ENCODE assay signal across 10 cellular contexts in the genomic region with DNA sequence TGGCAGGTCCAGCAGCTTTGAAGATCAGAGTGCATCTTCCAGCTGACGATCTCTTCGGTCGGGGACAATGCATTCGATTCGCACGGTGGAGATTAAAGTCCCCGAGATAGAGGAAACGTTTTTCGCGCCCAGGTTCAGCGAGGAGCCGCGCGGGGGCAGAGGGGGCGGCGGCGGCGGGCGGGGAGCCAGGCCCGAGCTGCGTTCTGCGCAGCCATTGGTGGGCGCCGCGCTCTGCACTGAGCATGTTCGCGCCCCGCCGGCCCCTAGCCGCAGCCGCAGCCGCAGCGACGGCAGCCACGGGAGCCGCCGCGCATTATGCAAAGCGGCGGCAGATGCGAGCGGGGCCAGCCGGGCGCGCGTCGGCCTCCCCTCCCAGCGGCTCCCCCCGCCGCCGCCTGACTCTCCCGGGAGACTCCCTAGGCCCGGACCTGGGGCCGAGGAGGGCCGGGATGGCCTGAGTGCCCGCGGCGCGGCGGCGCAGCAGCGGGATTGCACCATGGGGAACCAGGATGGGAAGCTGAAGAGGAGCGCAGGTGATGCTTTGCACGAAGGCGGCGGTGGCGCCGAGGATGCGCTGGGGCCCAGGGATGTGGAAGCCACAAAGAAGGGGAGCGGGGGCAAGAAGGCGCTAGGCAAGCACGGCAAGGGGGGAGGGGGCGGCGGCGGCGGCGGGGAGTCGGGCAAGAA. TPM values are rescaled to one million over a fixed set of nuclear protein-coding genes. Genes with fewer than 3 reads are reported as not detected.
DNase-seq lines count a peak whose midpoint lies in the region; ATAC-seq, FAIRE-seq and TF ChIP-seq lines count a peak whose summit lies in the region.
"Had no signal": no experiment of that assay in that cellular context is flagged by ENCODE, and none has a peak within 500 bp of the region (broad histone marks: within the 10 kb centered on the region; RNA-seq: fewer than 3 reads in every experiment).

FMN2 (plus strand) TSS at position 270 of the 687 bp plus-strand sequence; CDS start at position 497, 227 bp downstream.

- no peak for TF ChIP-seq RAD21 in HepG2 (CRISPR knock-in tag; IDR thresholded peaks at IDR 0.05)

- peak within 1 kb of the TSS; percentile 25 to 49 for H3K4me3 ChIP-seq in cardiac fibroblast (replicated peaks in 1 of 2; ENCODE audit: low read depth in 2 of 2, low read length in 2 of 2)
- peak within 1 kb of the TSS in 2 of 3 experiments; percentile 4 to 48; a peak in 1 of 6 replicates for H3K4me3 ChIP-seq in HepG2 (replicated peaks in 1 of 3; ENCODE audit: insufficient read depth in 1 of 3, low read depth in 2 of 3, low read length in 3 of 3)

- BruUV-seq in HepG2 (replicated peaks; lab: Mats Ljungman, UMichigan) = no TSS peak

- peak within 1 kb of the TSS; percentile 36 for H3K4me2 ChIP-seq in HepG2 (ENCODE audit: low read depth, low read length)

- in situ Hi-C loops in HepG2 (cut with HindIII; ENCODE audit: extremely low pct_ligation_motif_present, low pct_unique_long_range_greater_than_20kb) = no loop called here

- H4K20me1 ChIP-seq in HepG2 (ENCODE audit: insufficient read depth, low read length) = no peaks in the 10 kb centered on the region

- no peak for FAIRE-seq in HepG2 (lab: Jason Lieb, UNC)
- FAIRE-seq: TTC549 had no signal

- TF ChIP-seq EP300 in HepG2 (IDR thresholded peaks at IDR 0.05; ENCODE audit: low read depth in 2 of 2, low read length in 2 of 2) = no peak
- no peak for TF ChIP-seq EP300 in HepG2 (CRISPR knock-in tag; IDR thresholded peaks at IDR 0.05; ENCODE audit: borderline replicate concordance)

- no peak within 1 kb of the TSS for H2AFZ ChIP-seq in HepG2 (ENCODE audit: low read length)

- POLR2A ChIA-PET in HepG2 (lab: Yijun Ruan, JAX) = no interaction called here

- no peaks in the 10 kb centered on the region for H3K4me1 ChIP-seq in HepG2 (ENCODE audit: insufficient read depth, low read length)

- TF ChIP-seq CTCF in cardiac fibroblast (IDR thresholded peaks at IDR 0.05; ENCODE audit: low read depth, low read length) (no peak), HepG2 (CRISPR knock-in tag; IDR thresholded peaks at IDR 0.05) (no peak)

- ATAC-seq in HepG2 = peak; percentile 96

- H3K27me3 ChIP-seq in HepG2 (ENCODE audit: control insufficient read depth in 1 of 2, insufficient read depth in 2 of 2, low read length in 2 of 2) = peaks cover 0 to 21% of the 10 kb centered on the region in 2 experiments; a peak in 2 of 5 replicates

- intact Hi-C loops in HepG2 (cut with micrococcal nuclease; ENCODE audit: unreplicated experiment) = no loop called here

- no peaks in the 10 kb centered on the region for H3K36me3 ChIP-seq in HepG2 (replicated peaks in 1 of 2; ENCODE audit: control insufficient read depth in 1 of 2, insufficient read depth in 2 of 2, low read length in 2 of 2)

- no peak within 1 kb of the TSS for H3K9ac ChIP-seq in HepG2 (ENCODE audit: insufficient read depth, low read depth, low read length)

- H3K9me3 ChIP-seq in HepG2 (ENCODE audit: low read length) = no peaks in the 10 kb centered on the region

- H3K27ac ChIP-seq in HepG2 (ENCODE audit: extremely low read length, insufficient read depth, low read length) (no peak within 1 kb of the TSS), temporal lobe (ENCODE audit: low read depth, low read length) (peak within 1 kb of the TSS; percentile 56)
- H3K27ac ChIP-seq: C4-2B had no signal

- CTCF ChIA-PET in HepG2 (lab: Yijun Ruan, JAX; ENCODE audit: low intra/inter-chr PET ratio, low total read pairs) = no interaction called here

- TF ChIP-seq POLR2A in HepG2 (IDR thresholded peaks at IDR 0.05; ENCODE audit: insufficient read depth in 1 of 2, low read depth in 2 of 2, low read length in 2 of 2) = no peak

- H3K79me2 ChIP-seq in HepG2 (ENCODE audit: insufficient read depth, low read length) = no peaks in the 10 kb centered on the region

- WGBS in HepG2 (ENCODE audit: low lambda C conversion rate) = 19% methylated on average over 41 of the region's 78 CpGs

- DNase-seq in NCI-H510A treated with DMSO at 0.1 percent for 48 hours (lab: John Stamatoyannopoulos, UW) = peak; percentile 46
- DNase-seq in NCI-H510A (lab: John Stamatoyannopoulos, UW) = no peak
- peak; percentile 22 for DNase-seq in NCI-H2171 treated with DMSO at 0.1 percent for 48 hours (lab: John Stamatoyannopoulos, UW)
- DNase-seq in cardiac fibroblast (ENCODE audit: low read depth in 2 of 2) = peak in 1 of 2 donors; percentile 2
- DNase-seq in HepG2 (ENCODE audit: low spot score) = peak; percentile 0
- no peak for DNase-seq in pons (ENCODE audit: low spot score)
- DNase-seq in GOT3 (lab: John Stamatoyannopoulos, UW) = no peak

TF ChIP-seq in HepG2, 621 proteins besides CTCF, POLR2A, EP300 and RAD21 (continues in another document):
- TF ChIP-seq ZBTB39 (CRISPR knock-in tag; IDR thresholded peaks at IDR 0.05) (no peak), POGK (CRISPR knock-in tag; conservative IDR thresholded peaks at IDR 0.05) (0 out of 2 replicates have a peak, but pooled peaks have one; percentile 22), SP5 (CRISPR knock-in tag; IDR thresholded peaks at IDR 0.05; ENCODE audit: borderline replicate concordance, low read depth) (no peak), CBX1 (IDR thresholded peaks at IDR 0.05; ENCODE audit: low read depth) (no peak), CEBPG (CRISPR knock-in tag; IDR thresholded peaks at IDR 0.05) (no peak), SNAI1 (CRISPR knock-in tag; IDR thresholded peaks at IDR 0.05; ENCODE audit: borderline replicate concordance) (no peak), NR2F6 (IDR thresholded peaks at IDR 0.05) (no peak), NR2F6 (CRISPR knock-in tag; IDR thresholded peaks at IDR 0.05) (no peak), ZNF777 (CRISPR knock-in tag; IDR thresholded peaks at IDR 0.05) (peak; percentile 72), IRF9 (CRISPR knock-in tag; IDR thresholded peaks at IDR 0.05; ENCODE audit: borderline replicate concordance) (no peak)

RNA-seq across cellular contexts. Expression of gene FMN2, which starts in this region (rescaled TPM):
- total RNA-seq in HepG2 (2016; rRNA removed; fragmentation: Illumina TruSeq; extraction: Trizol) = not detected in 2 replicates
- not detected in 2 replicates for total RNA-seq in HepG2 (2016; cell fraction: cytosol; rRNA removed; fragmentation: Illumina TruSeq; extraction: Trizol; ENCODE audit: low read depth)
- total RNA-seq in HepG2 (2016; cell fraction: insoluble cytoplasmic fraction; rRNA removed; fragmentation: Illumina TruSeq; extraction: Trizol) = not detected in 2 replicates
- not detected in 2 replicates for total RNA-seq in HepG2 (2016; cell fraction: membrane; rRNA removed; fragmentation: Illumina TruSeq; extraction: Trizol)
- total RNA-seq in HepG2 (2016; cell fraction: nucleus; rRNA removed; fragmentation: Illumina TruSeq; extraction: Trizol) = not detected in 2 replicates
- polyA plus RNA-seq in HepG2 (2011; rRNA removed) = not detected in 2 replicates
- polyA plus RNA-seq in HepG2 (2011; cell fraction: cytosol; rRNA removed) = 0.04 TPM in 1 of 2 replicates, not detected in the other
- polyA plus RNA-seq in HepG2 (2011; cell fraction: nucleus; rRNA removed) = not detected in 2 replicates
- polyA plus RNA-seq in HepG2 (2012) = not detected in 2 replicates
- not detected in 2 replicates for polyA plus RNA-seq in HepG2 (2016; cell fraction: cytosol; fragmentation: Illumina TruSeq; extraction: Trizol; ENCODE audit: low read depth)
- polyA plus RNA-seq in HepG2 (2016; cell fraction: insoluble cytoplasmic fraction; fragmentation: Illumina TruSeq; extraction: Trizol; ENCODE audit: low read depth) = not detected in 2 replicates
- polyA plus RNA-seq in HepG2 (2016; cell fraction: membrane; fragmentation: Illumina TruSeq; extraction: Trizol; ENCODE audit: low read depth) = not detected in 2 replicates
- not detected in 2 replicates for polyA plus RNA-seq in HepG2 (2016; cell fraction: nucleus; fragmentation: Illumina TruSeq; extraction: Trizol; ENCODE audit: insufficient read depth, low read depth)
- polyA minus RNA-seq in HepG2 (2011; rRNA and poly(A)+ RNA removed; ENCODE audit: low replicate concordance) = not detected in 2 replicates
- not detected in 2 replicates for polyA minus RNA-seq in HepG2 (2011; cell fraction: cytosol; rRNA and poly(A)+ RNA removed)
- not detected in 2 replicates for polyA minus RNA-seq in HepG2 (2011; cell fraction: nucleus; rRNA and poly(A)+ RNA removed)
- 64.4 TPM for total RNA-seq in temporal lobe

Comparison
In these comparisons a context has a peak if more than half of its experiments do, and no peak if none do; other contexts are left out.
1. RNA of gene FMN2 (total RNA-seq): 64.4 TPM in temporal lobe (single experiment); not detected in HepG2; every median in the first group is over 10 times any median in the second.
2. DNase-seq: peak in NCI-H510A treated with DMSO at 0.1 percent for 48 hours (single experiment) and NCI-H2171 treated with DMSO at 0.1 percent for 48 hours (single experiment); none in NCI-H510A (single experiment), pons (single experiment) and GOT3 (single experiment).
3. Peak in DNase-seq, ATAC-seq, H3K4me3 ChIP-seq and H3K4me2 ChIP-seq in HepG2; RNA of the gene not detected or under 1 TPM.